Comparison of ENCODE assay signal across 29 cellular contexts in genomic region chr20:39013662-39014109, GRCh38.
"Had no signal": no experiment of that assay in that cellular context is flagged by ENCODE, and none has a peak within 500 bp of the region (broad histone marks: within the 10 kb centered on the region; RNA-seq: fewer than 3 reads in every experiment).

No MANE protein-coding gene starts in this region.

- H3K4me3 ChIP-seq: heart right ventricle, pancreas, prostate gland, tibial nerve had no signal

- DNase-seq: activated CD4-positive, alpha-beta T cell treated with anti-CD3 and anti-CD28 coated beads for 48 hours; activated CD4-positive, alpha-beta T cell treated with anti-CD3 and anti-CD28 coated beads, Interleukin-2, amount 50 U/mL, for 48 hours; activated CD8-positive, alpha-beta memory T cell treated with anti-CD3 and anti-CD28 coated beads, Interleukin-2, amount 50 U/mL, for 4 hours; activated gamma-delta T cell; activated naive CD4-positive, alpha-beta T cell treated with anti-CD3 and anti-CD28 coated beads, Interleukin-2, amount 50 U/mL, for 16 hours; activated T-cell treated with anti-CD3 and anti-CD28 coated beads, Interleukin-2, amount 50 U/mL, for 1 hour; amygdala; caudate nucleus; foreskin melanocyte; heart right ventricle; kidney glomerular epithelial cell; left ventricle myocardium superior; mammary epithelial cell; naive thymus-derived CD8-positive, alpha-beta T cell; nucleus accumbens; pancreas; stimulated activated CD4-positive, alpha-beta T cell treated with anti-CD3 and anti-CD28 coated beads, Interleukin-15, amount 100 ng/mL, for 24 hours; stimulated activated CD4-positive, alpha-beta T cell treated with anti-CD3 and anti-CD28 coated beads, Interleukin-2, amount 100 ng/mL, for 24 hours; stimulated activated naive CD4-positive, alpha-beta T cell treated with Interleukin-2 at 50 U/mL for 16 hours; T-helper 9 cell had no signal

- H3K27me3 Mint-ChIP-seq: naive thymus-derived CD8-positive, alpha-beta T cell had no signal

- H3K4me1 ChIP-seq: pancreas, prostate gland, tibial nerve had no signal

- H3K9me3 ChIP-seq: pancreas, prostate gland, tibial nerve had no signal

- H3K27ac ChIP-seq: heart right ventricle, pancreas, prostate gland, tibial nerve, VCaP had no signal

- H3K27me3 ChIP-seq: heart right ventricle, pancreas, tibial nerve had no signal

- H3K4me3 Mint-ChIP-seq: activated T-helper 1 cell treated with anti-CD3 and anti-CD28 coated beads, Interleukin-12 subunit alpha, Interleukin-12 subunit beta, Interleukin-2, Interleukin-4 antibody, amounts not matched to agents 30 ng/mL and 10 ng/mL and 1 ng/mL, durations not matched to agents 14 hours and 24 hours and 36 hours; mesothelial cell of epicardium; naive thymus-derived CD8-positive, alpha-beta T cell; neural crest cell; T-helper 1 cell treated with Interleukin-12 subunit alpha and Interleukin-12 subunit beta and Interleukin-4 antibody, amounts not matched to agents 30 μg/mL and 1 μg/mL, for 36 hours had no signal

- ATAC-seq: activated CD4-positive, CD25-positive, alpha-beta regulatory T cell treated with anti-CD3 and anti-CD28 coated beads, Interleukin-2, amount 50 U/mL, for 24 hours; esophagus mucosa; heart right ventricle; left ventricle myocardium superior; naive thymus-derived CD8-positive, alpha-beta T cell; pancreas had no signal

- H3K4me1 Mint-ChIP-seq: mesothelial cell of epicardium, neural crest cell had no signal

- H3K9me3 Mint-ChIP-seq: naive thymus-derived CD8-positive, alpha-beta T cell; neural crest cell had no signal

- H3K27ac Mint-ChIP-seq: activated T-helper 1 cell treated with anti-CD3 and anti-CD28 coated beads, Interleukin-12 subunit alpha, Interleukin-12 subunit beta, Interleukin-2, Interleukin-4 antibody, amounts not matched to agents 30 ng/mL and 10 ng/mL and 1 ng/mL, durations not matched to agents 14 hours and 24 hours and 36 hours; mesothelial cell of epicardium; T-helper 1 cell treated with Interleukin-12 subunit alpha and Interleukin-12 subunit beta and Interleukin-4 antibody, amounts not matched to agents 30 μg/mL and 1 μg/mL, for 36 hours had no signal

- H3K36me3 ChIP-seq: prostate gland had no signal
